Comparison of ENCODE assay signal across 8 cellular contexts in genomic region chr17:42561908-42562844, GRCh38. TPM values are rescaled to one million over a fixed set of nuclear protein-coding genes. Genes with fewer than 3 reads are reported as not detected.
DNase-seq lines count a peak whose midpoint lies in the region; ATAC-seq and TF ChIP-seq lines count a peak whose summit lies in the region.

Gene COASY (plus strand): TSS chr17:42562148. CDS start chr17:42562623, 475 bp downstream.

- H3K4me1 Mint-ChIP-seq in CD14-positive monocyte = peaks cover 26% of the 10 kb centered on the region

- WGBS in heart left ventricle, 4 donors = 1% methylated on average over 40 to 57 of the region's 57 CpGs
- 1% methylated on average over 32 to 36 of the region's 57 CpGs for WGBS in thyroid gland, 2 donors

- peak within 1 kb of the TSS; percentile 85 for H2AFZ ChIP-seq in parathyroid adenoma

- H3K4me3 Mint-ChIP-seq in CD14-positive monocyte = peak within 1 kb of the TSS; percentile 90 to 93

- H3K9ac ChIP-seq in parathyroid adenoma = peak within 1 kb of the TSS; percentile 56

- H3K9me3 ChIP-seq in heart left ventricle (no peaks in the 10 kb centered on the region), parathyroid adenoma (ENCODE audit: control insufficient read depth, low read length) (no peaks in the 10 kb centered on the region), thyroid gland (no peaks in the 10 kb centered on the region)

- TF ChIP-seq POLR2A in heart left ventricle (IDR thresholded peaks at IDR 0.05) (peak in 1 of 2 donors; percentile 41), thyroid gland (IDR thresholded peaks at IDR 0.05) (peak in 1 of 2 donors; percentile 64)

- H3K79me2 ChIP-seq in parathyroid adenoma = peaks cover 29% of the 10 kb centered on the region

- peak within 1 kb of the TSS; percentile 54 to 90 (median 80) for H3K27ac ChIP-seq in heart left ventricle
- H3K27ac ChIP-seq in parathyroid adenoma = peak within 1 kb of the TSS; percentile 74
- H3K27ac ChIP-seq in thyroid gland = peak within 1 kb of the TSS; percentile 66 to 74 (median 69)

- H3K4me1 ChIP-seq in heart left ventricle (peaks cover 10 to 42% (median 31%) of the 10 kb centered on the region in 12 donors), parathyroid adenoma (peaks cover 19% of the 10 kb centered on the region), thyroid gland (peaks cover 32 to 34% of the 10 kb centered on the region in 2 donors)

- H3K27me3 ChIP-seq in heart left ventricle (no peaks in the 10 kb centered on the region), parathyroid adenoma (ENCODE audit: control insufficient read depth, insufficient read depth, low read length) (no peaks in the 10 kb centered on the region), thyroid gland (no peaks in the 10 kb centered on the region)

- H3K4me3 ChIP-seq in heart left ventricle (peak within 1 kb of the TSS; percentile 55 to 95 (median 86)), parathyroid adenoma (ENCODE audit: low read depth, low read length) (peak within 1 kb of the TSS; percentile 81), thyroid gland (replicated peaks in 1 of 3) (peak within 1 kb of the TSS; percentile 78 to 88 (median 82))

- H3K36me3 ChIP-seq in heart left ventricle (peaks cover 0 to 25% (median 19%) of the 10 kb centered on the region in 9 donors), parathyroid adenoma (ENCODE audit: control insufficient read depth, insufficient read depth, low read length) (no peaks in the 10 kb centered on the region), thyroid gland (peaks cover 16 to 17% of the 10 kb centered on the region in 2 donors)

- H3K27me3 Mint-ChIP-seq in CD14-positive monocyte (ENCODE audit: low read depth in 3 of 3) = peaks cover 0 to 10% (median 1%) of the 10 kb centered on the region in 3 donors

- peaks cover 0 to 3% (median 0%) of the 10 kb centered on the region in 7 donors for H3K9me3 Mint-ChIP-seq in CD14-positive monocyte

- DNase-seq in CD14-positive monocyte (ENCODE audit: low spot score) (peak; percentile 93), GOT3 (lab: John Stamatoyannopoulos, UW) (peak; percentile 72), NCI-H1694 treated with DMSO at 0.1 percent for 48 hours (lab: John Stamatoyannopoulos, UW) (peak; percentile 97), amniotic stem cell (lab: John Stamatoyannopoulos, UW) (peak; percentile 97), heart left ventricle (peak; percentile 97 to 98 (median 98)), thyroid gland (peak; percentile 95)

- peak within 1 kb of the TSS; percentile 91 for H3K4me2 ChIP-seq in parathyroid adenoma (ENCODE audit: low read length)

- TF ChIP-seq CTCF in CD14-positive monocyte (IDR thresholded peaks at IDR 0.05) (no peak), heart left ventricle (IDR thresholded peaks at IDR 0.05) (no peak), parathyroid adenoma (IDR thresholded peaks at IDR 0.05) (no peak), thyroid gland (IDR thresholded peaks at IDR 0.05) (peak in 1 of 6 experiments; percentile 16)

- H3K36me3 Mint-ChIP-seq in CD14-positive monocyte = peaks cover 21 to 26% of the 10 kb centered on the region in 2 donors

- H3K27ac Mint-ChIP-seq in CD14-positive monocyte = peak within 1 kb of the TSS; percentile 91 to 97 (median 93)

- intact Hi-C loops in CD14-positive monocyte (cut with micrococcal nuclease) = loop anchor here in 1 of 2 donors (1.0 to 2.0 kb wide), 2 partner anchors 15 to 174 kb away; partner anchors contain the start of genes PSMC3IP and STAT3
- intact Hi-C loops in T-helper 1 cell treated with Interleukin-12 subunit alpha and Interleukin-12 subunit beta and Interleukin-4 antibody, amounts not matched to agents 30 ng/mL and 1 ng/mL, for 36 hours (cut with micrococcal nuclease) = loop anchor here (1.0 to 10.0 kb wide), 4 partner anchors 8 to 923 kb away; partner anchors contain the start of genes DHX8, PSMC3IP, RETREG3 and TUBG1
- intact Hi-C loops in heart left ventricle (cut with DNase I) = no loop called here
- intact Hi-C loops in thyroid gland (cut with DNase I) = no loop called here

- peak; percentile 81 to 88 (median 84) for ATAC-seq in heart left ventricle

RNA-seq across cellular contexts. Expression of gene COASY, which starts in this region (rescaled TPM):
- polyA plus RNA-seq in CD14-positive monocyte (10 to 100 TPM; 52.6 to 57.9 TPM), heart left ventricle (10 to 100 TPM; 37.5 to 59.1 TPM)
- total RNA-seq in T-helper 1 cell treated with Interleukin-12 subunit alpha and Interleukin-12 subunit beta and Interleukin-4 antibody, amounts not matched to agents 30 ng/mL and 1 ng/mL, for 36 hours = 74.3 and 80.3 TPM in 2 replicates
- total RNA-seq in heart left ventricle (10 to 100 TPM; 24.3 to 50.4 (median 33.2) TPM), thyroid gland (10 to 100 TPM; 32.7 to 60.9 (median 48.7) TPM)

Comparison
In these comparisons a context has a peak if more than half of its experiments do, and no peak if none do; other contexts are left out.
1. Peak in every context shown above with its lines: DNase-seq, ATAC-seq, H3K4me3 ChIP-seq and H3K27ac ChIP-seq.